ENCODE assay signal across 1 cellular context in genomic region chr5:139733698-139734491, GRCh38.
TF ChIP-seq lines count a peak whose summit lies in the region.

No MANE protein-coding gene starts in this region.

TF ChIP-seq in HepG2, 621 proteins besides CTCF, POLR2A, EP300 and RAD21 (continued from another document and continues in another):
- TF ChIP-seq ZBED4 (CRISPR knock-in tag; IDR thresholded peaks at IDR 0.05; ENCODE audit: borderline replicate concordance) = peak; percentile 85
- TF ChIP-seq ZNF883 (CRISPR knock-in tag; IDR thresholded peaks at IDR 0.05; ENCODE audit: not compliant biosample characterization) = no peak
- TF ChIP-seq PCBP2 (optimal IDR thresholded peaks at IDR 0.05; ENCODE audit: low read depth, low read length, poor library complexity, severe bottlenecking) = no peak
- peak; percentile 99 for TF ChIP-seq HNRNPL (IDR thresholded peaks at IDR 0.05; ENCODE audit: low read depth, low read length)
- TF ChIP-seq ZKSCAN8 (CRISPR knock-in tag; IDR thresholded peaks at IDR 0.05; ENCODE audit: borderline replicate concordance) = peak; percentile 60; the same call in 1 of the 2 replicates
- TF ChIP-seq ZNF564 (CRISPR knock-in tag; IDR thresholded peaks at IDR 0.05) = no peak
- TF ChIP-seq ZNF605 (CRISPR knock-in tag; IDR thresholded peaks at IDR 0.05) = peak; percentile 72; the same call in 1 of the 2 replicates
- peak; percentile 77; the same call in 1 of the 2 replicates for TF ChIP-seq ZNF766 (CRISPR knock-in tag; IDR thresholded peaks at IDR 0.05; ENCODE audit: borderline replicate concordance)
- TF ChIP-seq SP140L (CRISPR knock-in tag; IDR thresholded peaks at IDR 0.05; ENCODE audit: borderline replicate concordance) = 0 out of 2 replicates have a peak, but pooled peaks have one; percentile 30
- peak; percentile 97 for TF ChIP-seq MTA1 (CRISPR knock-in tag; IDR thresholded peaks at IDR 0.05; ENCODE audit: borderline replicate concordance)
- 0 out of 2 replicates have a peak, but pooled peaks have one; percentile 22 for TF ChIP-seq ZNF703 (CRISPR knock-in tag; IDR thresholded peaks at IDR 0.05; ENCODE audit: borderline replicate concordance)
- TF ChIP-seq PAWR (CRISPR knock-in tag; IDR thresholded peaks at IDR 0.05; ENCODE audit: borderline replicate concordance) = no peak
- TF ChIP-seq SNAI1 (CRISPR knock-in tag; IDR thresholded peaks at IDR 0.05; ENCODE audit: borderline replicate concordance) = no peak
- peak; percentile 80; the same call in 1 of the 2 replicates for TF ChIP-seq ETV5 (CRISPR knock-in tag; IDR thresholded peaks at IDR 0.05; ENCODE audit: borderline replicate concordance)
- peak; percentile 61; the same call in 1 of the 2 replicates for TF ChIP-seq ZNF234 (CRISPR knock-in tag; conservative IDR thresholded peaks at IDR 0.05)
- peak; percentile 73 for TF ChIP-seq XRCC5 (optimal IDR thresholded peaks at IDR 0.05; ENCODE audit: low read length)
- peak; percentile 74 for TF ChIP-seq ZNF281 (CRISPR knock-in tag; IDR thresholded peaks at IDR 0.05; ENCODE audit: borderline replicate concordance)
- no peak for TF ChIP-seq ZNF576 (CRISPR knock-in tag; IDR thresholded peaks at IDR 0.05)
- no peak; the same call in 1 of the 2 replicates for TF ChIP-seq DNMT3B (CRISPR knock-in tag; conservative IDR thresholded peaks at IDR 0.05)
- peak; percentile 62; the same call in 1 of the 2 replicates for TF ChIP-seq ZHX1 (CRISPR knock-in tag; IDR thresholded peaks at IDR 0.05; ENCODE audit: low read depth)
- TF ChIP-seq MBD4 (IDR thresholded peaks at IDR 0.05; ENCODE audit: borderline replicate concordance, low read length) = no peak
- TF ChIP-seq ZNF235 (CRISPR knock-in tag; IDR thresholded peaks at IDR 0.05; ENCODE audit: borderline replicate concordance) = no peak
- peak; percentile 63; the same call in 1 of the 2 replicates for TF ChIP-seq CCDC6 (CRISPR knock-in tag; IDR thresholded peaks at IDR 0.05)
- TF ChIP-seq ZNF484 (CRISPR knock-in tag; IDR thresholded peaks at IDR 0.05; ENCODE audit: borderline replicate concordance, low read depth) = no peak
- peak; percentile 47 for TF ChIP-seq MNT (IDR thresholded peaks at IDR 0.05)
- TF ChIP-seq NBN (conservative IDR thresholded peaks at IDR 0.05) = no peak
- TF ChIP-seq DZIP1 (CRISPR knock-in tag; IDR thresholded peaks at IDR 0.05) = no peak
- TF ChIP-seq HINFP (CRISPR knock-in tag; IDR thresholded peaks at IDR 0.05; ENCODE audit: low read depth) = no peak
- TF ChIP-seq ZNF33B (CRISPR knock-in tag; IDR thresholded peaks at IDR 0.05) = no peak
- TF ChIP-seq ZNF354B (CRISPR knock-in tag; IDR thresholded peaks at IDR 0.05) = peak; percentile 25; the same call in 1 of the 2 replicates
- TF ChIP-seq ZGPAT (CRISPR knock-in tag; IDR thresholded peaks at IDR 0.05) = peak; percentile 85
- TF ChIP-seq ZNF441 (CRISPR knock-in tag; IDR thresholded peaks at IDR 0.05; ENCODE audit: borderline replicate concordance) = peak; percentile 82
- TF ChIP-seq BORCS8-MEF2B (CRISPR knock-in tag; IDR thresholded peaks at IDR 0.05) = no peak; the same call in none of the 2 replicates
- TF ChIP-seq AKAP8 (CRISPR knock-in tag; IDR thresholded peaks at IDR 0.05) = no peak
- TF ChIP-seq MTF2 (CRISPR knock-in tag; IDR thresholded peaks at IDR 0.05; ENCODE audit: borderline replicate concordance) = no peak
- TF ChIP-seq MXD1 (CRISPR knock-in tag; IDR thresholded peaks at IDR 0.05) = peak; percentile 23; the same call in 1 of the 2 replicates
- no peak for TF ChIP-seq KLF12 (CRISPR knock-in tag; IDR thresholded peaks at IDR 0.05; ENCODE audit: borderline replicate concordance)
- no peak for TF ChIP-seq ZFP36L2 (CRISPR knock-in tag; IDR thresholded peaks at IDR 0.05)
- TF ChIP-seq SMAD1 (CRISPR knock-in tag; IDR thresholded peaks at IDR 0.05; ENCODE audit: borderline replicate concordance, low read depth) = peak; percentile 38; the same call in 1 of the 2 replicates
- no peak for TF ChIP-seq RARG (CRISPR knock-in tag; IDR thresholded peaks at IDR 0.05; ENCODE audit: low read depth)
